Comparison of ENCODE assay signal across 1 cellular context in genomic region chr18:14074187-14074586, GRCh38.
TF ChIP-seq lines count a peak whose summit lies in the region.

No MANE protein-coding gene starts in this region.

TF ChIP-seq in H1, 55 proteins besides CTCF, POLR2A, EP300 and RAD21 (continued from another document):
- TF ChIP-seq CHD7 (IDR thresholded peaks at IDR 0.05; ENCODE audit: insufficient replicate concordance, low read length) (no peak), TCF12 (IDR thresholded peaks at IDR 0.05; ENCODE audit: low read depth, low read length) (no peak), TAF7 (optimal IDR thresholded peaks at IDR 0.05; ENCODE audit: borderline replicate concordance, low read depth, low read length) (no peak)
